ENCODE assay signal across 7 cellular contexts in genomic region chr5:140639093-140639821, GRCh38.
DNase-seq lines count a peak whose midpoint lies in the region; ATAC-seq and TF ChIP-seq lines count a peak whose summit lies in the region.

Gene TMCO6, plus strand, starts transcription at chr5:140639451. Its CDS starts 77 bp downstream, at chr5:140639528.

- TF ChIP-seq POLR2A in GM18505 (IDR thresholded peaks at IDR 0.05; ENCODE audit: borderline replicate concordance, extremely low read depth, insufficient read depth, insufficient read length), result peak; percentile 81

- DNase-seq in NCI-H2029 (lab: John Stamatoyannopoulos, UW), result peak; percentile 91
- DNase-seq in T-helper 22 cell (ENCODE audit: low read depth), result peak; percentile 95
- peak; percentile 76 for DNase-seq in astrocyte of the cerebellum (ENCODE audit: low read depth)
- DNase-seq in hippocampal formation (lab: John Stamatoyannopoulos, UW), result peak; percentile 95 to 96
- peak; percentile 71 for DNase-seq in retinal pigment epithelial cell (ENCODE audit: low read depth)

- in situ Hi-C loops in astrocyte of the cerebellum (cut with HindIII; ENCODE audit: low sequenced_read_pairs), result no loop called here

- peak; percentile 62 for TF ChIP-seq CTCF in astrocyte of the cerebellum (IDR thresholded peaks at IDR 0.05; ENCODE audit: low read depth, low read length, missing control alignments)
- TF ChIP-seq CTCF in retinal pigment epithelial cell (conservative IDR thresholded peaks at IDR 0.05; ENCODE audit: low read depth, low read length), result peak; percentile 57

- H3K4me3 ChIP-seq in astrocyte of the cerebellum (ENCODE audit: low read depth, low read length) (peak within 1 kb of the TSS; percentile 68), retinal pigment epithelial cell (ENCODE audit: low read length) (peak within 1 kb of the TSS; percentile 71)

- ATAC-seq in GM18505 (IDR thresholded peaks at IDR 0.05; ENCODE audit: unreplicated experiment) (peak; percentile 95), HG02973 (IDR thresholded peaks at IDR 0.05; ENCODE audit: unreplicated experiment) (peak; percentile 92)

Comparison
In these comparisons a context has a peak if more than half of its experiments do, and no peak if none do; other contexts are left out.
1. Peak in every context shown above with its lines: DNase-seq, ATAC-seq and H3K4me3 ChIP-seq.